In the genomic region with DNA sequence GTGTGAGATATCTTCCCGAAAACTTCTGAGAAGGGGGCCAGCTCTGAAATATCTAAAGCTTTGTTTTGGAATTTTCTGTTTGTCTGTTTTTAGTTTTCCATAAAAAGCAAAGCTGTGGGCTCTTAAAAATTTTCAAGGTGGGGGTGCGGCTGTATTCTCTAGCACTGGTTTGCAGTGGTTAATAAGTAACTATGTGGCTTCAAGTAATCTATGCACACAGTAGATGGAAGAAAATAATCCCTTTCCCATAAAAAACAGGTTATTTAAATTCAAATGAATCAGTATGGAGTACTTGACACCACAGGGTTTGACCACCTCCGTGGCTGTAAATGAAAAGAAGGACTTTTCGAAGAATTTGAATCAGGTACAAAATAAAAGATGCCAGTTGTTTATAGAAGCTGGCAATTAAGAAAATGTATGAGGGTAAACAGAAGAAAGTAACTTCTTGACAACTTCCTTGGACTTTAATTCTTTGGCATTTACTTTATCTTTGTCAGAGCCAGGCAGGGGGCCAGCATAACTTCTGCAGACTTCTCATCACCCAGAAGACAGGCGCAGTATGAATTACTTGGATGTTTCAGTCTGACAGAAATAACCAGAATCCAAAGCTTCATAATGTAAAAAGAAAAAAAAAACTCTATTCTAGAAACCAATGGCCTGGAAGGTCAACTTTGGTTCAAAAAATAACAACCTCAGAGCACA, we compare ENCODE assay signal across 16 cellular contexts.
DNase-seq lines count a peak whose midpoint lies in the region; ATAC-seq and TF ChIP-seq lines count a peak whose summit lies in the region.
"Had no signal": no experiment of that assay in that cellular context is flagged by ENCODE, and none has a peak within 500 bp of the region (broad histone marks: within the 10 kb centered on the region; RNA-seq: fewer than 3 reads in every experiment).

No MANE protein-coding gene starts in this region.

- no peak overlapping the region for H3K4me3 Mint-ChIP-seq in WTC11
- H3K4me3 Mint-ChIP-seq: CD4-positive, alpha-beta memory T cell had no signal

- peaks cover 4% of the 10 kb centered on the region for H3K9me3 Mint-ChIP-seq in WTC11

- DNase-seq in A673 (ENCODE audit: low spot score) (peak; percentile 4), WTC11 (ENCODE audit: low spot score) (no peak), kidney epithelial cell (ENCODE audit: low read depth) (peak; percentile 2), neuronal stem cell (ENCODE audit: low spot score) (no peak), NCI-H2227 treated with DMSO at 0.1 percent for 48 hours (lab: John Stamatoyannopoulos, UW) (no peak)
- no peak for DNase-seq in effector CD8-positive, alpha-beta T cell (lab: John Stamatoyannopoulos, UW)
- DNase-seq: Calu3; CD4-positive, alpha-beta memory T cell; GOT3; IMR-90; NCI-H1417; NCI-H187; NCI-H69; Peyer's patch had no signal

- H3K9ac ChIP-seq in neuronal stem cell (ENCODE audit: low read depth, low read length, poor library complexity): no peak overlapping the region
- H3K9ac ChIP-seq: BLaER1 had no signal

- H2BK12ac ChIP-seq in neuronal stem cell (ENCODE audit: low read length): no peak overlapping the region

- H3K4me3 ChIP-seq in A673 (ENCODE audit: low read depth, low read length, poor library complexity, severe bottlenecking) (no peak overlapping the region), kidney epithelial cell (ENCODE audit: low read depth, low read length) (no peak overlapping the region), neuronal stem cell (ENCODE audit: low read length in 2 of 2) (no peak overlapping the region)
- H3K4me3 ChIP-seq: BLaER1, Peyer's patch had no signal

- no peak overlapping the region for H2BK5ac ChIP-seq in neuronal stem cell (ENCODE audit: low read length)

- BruUV-seq in A673 (replicated peaks; lab: Mats Ljungman, UMichigan): no TSS peak

- intact Hi-C loops in A673 (cut with micrococcal nuclease; ENCODE audit: unreplicated experiment): no loop called here

- H3K36me3 ChIP-seq in A673 (ENCODE audit: insufficient read depth, low read length, poor library complexity, severe bottlenecking) (no peaks in the 10 kb centered on the region), kidney epithelial cell (ENCODE audit: control insufficient read depth, insufficient read depth, low read length) (no peaks in the 10 kb centered on the region), neuronal stem cell (replicated peaks in 1 of 2; ENCODE audit: control insufficient read depth in 2 of 2, insufficient read depth in 2 of 2, low read length in 2 of 2) (no peaks in the 10 kb centered on the region)
- H3K36me3 ChIP-seq: BLaER1, Peyer's patch had no signal

- H3K4me2 ChIP-seq in neuronal stem cell (ENCODE audit: insufficient read depth, low read length, poor library complexity, severe bottlenecking): no peak overlapping the region
- H3K4me2 ChIP-seq: BLaER1 had no signal

- H4K8ac ChIP-seq in neuronal stem cell (ENCODE audit: low read depth, low read length): no peak overlapping the region

- WGBS in neuronal stem cell (ENCODE audit: extremely low coverage in 2 of 2, insufficient read length in 2 of 2, insufficient replicate concordance in 1 of 2), 2 donors: no CpG with 5 or more reads among the region's 5 CpGs

- CTCF ChIA-PET in A673 (lab: Charles Lee): no interaction called here
- CTCF ChIA-PET in WTC11 (lab: Charles Lee): interaction anchor here (0.7 kb wide), 1 partner anchor 917 kb away, joined by 5 read pairs; no protein-coding TSS in a partner anchor

- peak overlapping the region; percentile 41 for H2AFZ ChIP-seq in neuronal stem cell (ENCODE audit: low read length)

- peaks cover 53% of the 10 kb centered on the region for H3K4me1 Mint-ChIP-seq in WTC11
- H3K4me1 Mint-ChIP-seq: CD4-positive, alpha-beta memory T cell had no signal

- H2BK120ac ChIP-seq in neuronal stem cell (ENCODE audit: low read depth, low read length): no peak overlapping the region

- POLR2A ChIA-PET in A673 (lab: Charles Lee; ENCODE audit: low non-redundant PET) (no interaction called here), WTC11 (lab: Charles Lee) (interaction anchor here (0.7 kb wide), 2 partner anchors 36 to 1370 kb away, joined by 3 to 5 read pairs; no protein-coding TSS in a partner anchor)

- peaks cover 3% of the 10 kb centered on the region; the same call in 1 of the 2 replicates for H3K36me3 Mint-ChIP-seq in WTC11
- H3K36me3 Mint-ChIP-seq: CD4-positive, alpha-beta memory T cell had no signal

- H3K4ac ChIP-seq in neuronal stem cell (ENCODE audit: low read length): no peak overlapping the region

- TF ChIP-seq CTCF in A673 (conservative IDR thresholded peaks at IDR 0.05; ENCODE audit: low read depth, low read length): no peak
- no peak for TF ChIP-seq CTCF in WTC11 (IDR thresholded peaks at IDR 0.05)
- TF ChIP-seq CTCF in kidney epithelial cell (IDR thresholded peaks at IDR 0.05; ENCODE audit: insufficient read depth, low read length, poor library complexity, severe bottlenecking): no peak

- H3K4me1 ChIP-seq in A673 (ENCODE audit: insufficient read depth, low read length, poor library complexity, severe bottlenecking) (peaks cover 19% of the 10 kb centered on the region), neuronal stem cell (ENCODE audit: control insufficient read depth in 2 of 2, insufficient read depth in 1 of 2, low read depth in 1 of 2, low read length in 2 of 2) (peaks cover 3 to 11% of the 10 kb centered on the region in 2 donors)
- H3K4me1 ChIP-seq: BLaER1, Peyer's patch had no signal

- no peak overlapping the region for H3K18ac ChIP-seq in neuronal stem cell (ENCODE audit: low read length)

- H3K14ac ChIP-seq in neuronal stem cell (ENCODE audit: low read length): no peak overlapping the region

- peak overlapping the region; percentile 67 for H3K27ac Mint-ChIP-seq in WTC11
- H3K27ac Mint-ChIP-seq: CD4-positive, alpha-beta memory T cell had no signal

- H3K23ac ChIP-seq in neuronal stem cell (ENCODE audit: low read depth, low read length, poor library complexity): no peak overlapping the region

- no peak for ATAC-seq in WTC11
- no peak for ATAC-seq in HG03520 (IDR thresholded peaks at IDR 0.05; ENCODE audit: unreplicated experiment)

- H3K27me3 ChIP-seq in A673 (replicated peaks; ENCODE audit: insufficient read depth, low read depth, low read length, poor library complexity) (no peaks in the 10 kb centered on the region), kidney epithelial cell (ENCODE audit: control insufficient read depth, insufficient read depth, low read length) (no peaks in the 10 kb centered on the region), neuronal stem cell (ENCODE audit: control insufficient read depth in 3 of 3, insufficient read depth in 3 of 3, low read depth in 1 of 3, low read length in 3 of 3) (no peaks in the 10 kb centered on the region)
- H3K27me3 ChIP-seq: BLaER1, Peyer's patch had no signal

- no peaks in the 10 kb centered on the region for H3K27me3 Mint-ChIP-seq in WTC11 (ENCODE audit: low read depth)
- H3K27me3 Mint-ChIP-seq: CD4-positive, alpha-beta memory T cell had no signal

- H3K79me1 ChIP-seq in neuronal stem cell (ENCODE audit: low read depth, low read length): no peaks in the 10 kb centered on the region

- no peak overlapping the region for H2AK5ac ChIP-seq in neuronal stem cell (ENCODE audit: low read depth, low read length)

- no peak overlapping the region for H4K91ac ChIP-seq in neuronal stem cell (ENCODE audit: low read depth, low read length, poor library complexity)

- no peak overlapping the region for H2BK15ac ChIP-seq in neuronal stem cell (ENCODE audit: low read length)

- no peak overlapping the region for H3K27ac ChIP-seq in A673 (ENCODE audit: low read depth, low read length, poor library complexity, severe bottlenecking)
- no peak overlapping the region for H3K27ac ChIP-seq in neuronal stem cell (replicated peaks; ENCODE audit: low read length)
- H3K27ac ChIP-seq: BLaER1, Peyer's patch had no signal

- H3K9me3 ChIP-seq in A673 (ENCODE audit: low read depth, low read length, poor library complexity, severe bottlenecking) (no peaks in the 10 kb centered on the region), neuronal stem cell (replicated peaks in 1 of 2; ENCODE audit: control insufficient read depth in 2 of 2, insufficient read depth in 1 of 2, low read depth in 1 of 2, low read length in 2 of 2) (no peaks in the 10 kb centered on the region)
- H3K9me3 ChIP-seq: BLaER1, Peyer's patch had no signal

TF ChIP-seq in WTC11, 78 proteins besides CTCF, POLR2A, EP300 and RAD21:
- TF ChIP-seq, protein P1, sequence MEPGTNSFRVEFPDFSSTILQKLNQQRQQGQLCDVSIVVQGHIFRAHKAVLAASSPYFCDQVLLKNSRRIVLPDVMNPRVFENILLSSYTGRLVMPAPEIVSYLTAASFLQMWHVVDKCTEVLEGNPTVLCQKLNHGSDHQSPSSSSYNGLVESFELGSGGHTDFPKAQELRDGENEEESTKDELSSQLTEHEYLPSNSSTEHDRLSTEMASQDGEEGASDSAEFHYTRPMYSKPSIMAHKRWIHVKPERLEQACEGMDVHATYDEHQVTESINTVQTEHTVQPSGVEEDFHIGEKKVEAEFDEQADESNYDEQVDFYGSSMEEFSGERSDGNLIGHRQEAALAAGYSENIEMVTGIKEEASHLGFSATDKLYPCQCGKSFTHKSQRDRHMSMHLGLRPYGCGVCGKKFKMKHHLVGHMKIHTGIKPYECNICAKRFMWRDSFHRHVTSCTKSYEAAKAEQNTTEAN (CRISPR knock-in tag; IDR thresholded peaks at IDR 0.05): no peak
- TF ChIP-seq SP1 (CRISPR knock-in tag; conservative IDR thresholded peaks at IDR 0.05) (no peak), EMX1 (CRISPR knock-in tag; IDR thresholded peaks at IDR 0.05) (no peak), CBFB (CRISPR knock-in tag; IDR thresholded peaks at IDR 0.05; ENCODE audit: low read depth) (no peak), ZNF317 (CRISPR knock-in tag; IDR thresholded peaks at IDR 0.05; ENCODE audit: borderline replicate concordance, low read depth) (no peak), PRRX2 (CRISPR knock-in tag; IDR thresholded peaks at IDR 0.05) (no peak), HMGA2 (CRISPR knock-in tag; IDR thresholded peaks at IDR 0.05) (no peak)
- TF ChIP-seq, protein P2, sequence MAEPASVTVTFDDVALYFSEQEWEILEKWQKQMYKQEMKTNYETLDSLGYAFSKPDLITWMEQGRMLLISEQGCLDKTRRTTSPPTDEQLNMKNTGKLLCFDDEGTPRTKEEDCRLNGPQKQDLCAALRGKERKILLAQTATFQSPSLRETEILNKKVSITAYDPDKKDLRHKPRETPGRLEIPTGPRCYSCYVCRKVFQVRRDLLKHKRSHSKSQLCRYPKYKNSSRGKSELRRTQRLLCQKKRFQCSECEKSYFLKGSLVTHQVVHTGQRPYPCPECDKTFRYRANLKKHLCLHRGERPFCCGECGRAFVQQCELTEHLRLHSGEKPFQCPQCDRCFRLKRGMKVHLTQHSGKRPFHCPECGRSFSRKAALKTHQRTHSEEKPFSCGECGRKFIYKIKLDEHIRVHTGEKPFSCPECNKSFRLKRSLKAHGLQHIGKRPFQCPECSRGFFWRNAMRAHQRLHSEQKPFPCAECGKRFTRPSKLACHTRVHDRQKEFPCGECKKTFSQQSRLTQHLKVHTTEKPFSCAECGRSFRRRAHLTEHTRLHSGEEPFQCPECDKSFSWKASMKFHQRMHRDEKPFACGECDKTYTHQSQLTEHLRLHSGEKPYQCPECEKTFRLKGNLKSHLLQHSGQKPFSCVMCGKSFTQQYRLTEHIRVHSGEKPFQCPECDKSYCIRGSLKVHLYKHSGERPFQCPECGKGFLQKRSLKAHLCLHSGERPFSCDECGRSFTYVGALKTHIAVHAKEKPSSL (CRISPR knock-in tag; conservative IDR thresholded peaks at IDR 0.05): no peak
TF ChIP-seq in WTC11: peak in this region for 0.

Comparison
In these comparisons a context has a peak if more than half of its experiments do, and no peak if none do; other contexts are left out.
1. DNase-seq: peak in A673 (single experiment) and kidney epithelial cell (single experiment); none in WTC11 (single experiment), neuronal stem cell (single experiment), effector CD8-positive, alpha-beta T cell (single experiment) and NCI-H2227 treated with DMSO at 0.1 percent for 48 hours (single experiment).